ENCODE assay signal across 8 cellular contexts in the genomic region with DNA sequence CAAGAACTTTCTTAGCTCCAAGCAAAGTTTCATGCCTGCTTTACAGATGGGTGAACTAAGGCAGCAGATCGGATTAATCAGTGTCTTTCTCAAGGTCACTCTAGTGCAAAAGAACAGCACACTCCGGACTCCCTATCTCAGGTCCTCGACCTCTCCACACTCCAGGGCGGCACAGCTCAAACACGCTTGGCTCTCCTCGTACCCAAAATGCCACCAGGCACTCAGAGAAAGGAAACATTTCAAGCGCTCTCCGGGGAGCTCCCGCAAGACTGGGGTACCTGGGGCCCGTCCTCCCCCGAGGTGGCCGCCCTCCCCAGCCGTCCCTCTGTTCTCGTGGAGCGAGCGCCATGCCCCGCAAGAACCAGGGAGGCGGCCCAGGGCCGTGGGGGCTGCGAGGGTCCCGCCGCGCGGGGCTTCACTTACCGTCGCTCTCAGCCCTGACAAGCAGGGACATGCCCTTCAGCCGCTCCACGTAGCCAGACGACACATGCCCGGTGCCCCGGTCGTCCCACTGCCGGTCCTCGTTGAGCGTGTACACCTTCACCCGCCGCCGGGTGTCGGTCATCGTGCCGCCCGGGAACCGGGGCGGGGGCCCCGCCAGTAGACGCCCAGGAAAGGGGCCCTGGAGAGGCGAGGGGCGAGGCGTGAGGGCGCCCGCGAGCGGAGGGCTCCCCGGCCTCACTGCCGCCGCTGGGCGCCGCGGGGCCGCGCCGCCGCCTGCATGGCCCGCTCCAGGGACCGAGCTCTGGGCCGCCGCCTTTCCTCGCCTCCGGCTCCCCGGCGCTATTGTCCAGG. TPM values are rescaled to one million over a fixed set of nuclear protein-coding genes. Genes with fewer than 3 reads are reported as not detected.
DNase-seq lines count a peak whose midpoint lies in the region; ATAC-seq and TF ChIP-seq lines count a peak whose summit lies in the region.

No MANE protein-coding gene starts in this region.

- H3K4me3 ChIP-seq in GM12864 (ENCODE audit: low read depth, low read length) (peak overlapping the region; percentile 95), endocrine pancreas (ENCODE audit: control insufficient read depth, insufficient read depth, low read length) (peak overlapping the region; percentile 99), mucosa of descending colon (peak overlapping the region; percentile 96)

- peaks cover 19% of the 10 kb centered on the region for H3K36me3 Mint-ChIP-seq in HFFc6 (ENCODE audit: low read depth)
- peaks cover 45% of the 10 kb centered on the region for H3K36me3 Mint-ChIP-seq in activated CD8-positive, alpha-beta T cell treated with anti-CD3 and anti-CD28 coated beads, Interleukin-2, amount 10 ng/mL, durations not matched to agents 7 days and 5 days (ENCODE audit: low read depth)
- peaks cover 59% of the 10 kb centered on the region for H3K36me3 Mint-ChIP-seq in stimulated activated effector memory CD8-positive, alpha-beta T cell treated with anti-CD3 and anti-CD28 coated beads, Interleukin-12 subunit alpha, Interleukin-12 subunit beta, amount 100 ng/mL, for 72 hours

- H3K9me3 ChIP-seq in endocrine pancreas (ENCODE audit: control insufficient read depth, low read length): no peaks in the 10 kb centered on the region
- no peaks in the 10 kb centered on the region for H3K9me3 ChIP-seq in mucosa of descending colon

- H3K27me3 ChIP-seq in endocrine pancreas (ENCODE audit: control insufficient read depth, insufficient read depth, low read length): no peaks in the 10 kb centered on the region

- TF ChIP-seq CTCF in GM12864 (IDR thresholded peaks at IDR 0.05; ENCODE audit: low read depth, low read length, missing control alignments) (no peak), HFFc6 (IDR thresholded peaks at IDR 0.05) (no peak; the same call in 1 of the 2 replicates), mucosa of descending colon (IDR thresholded peaks at IDR 0.05) (no peak)

- peak overlapping the region; percentile 92 for H3K27ac Mint-ChIP-seq in HFFc6
- peak overlapping the region; percentile 100 for H3K27ac Mint-ChIP-seq in activated CD8-positive, alpha-beta T cell treated with anti-CD3 and anti-CD28 coated beads, Interleukin-2, amount 10 ng/mL, durations not matched to agents 7 days and 5 days
- H3K27ac Mint-ChIP-seq in stimulated activated effector memory CD8-positive, alpha-beta T cell treated with anti-CD3 and anti-CD28 coated beads, Interleukin-12 subunit alpha, Interleukin-12 subunit beta, amount 100 ng/mL, for 72 hours: peak overlapping the region; percentile 100

- intact Hi-C loops in mucosa of descending colon (cut with DNase I, micrococcal nuclease): no loop called here

- peaks cover 21% of the 10 kb centered on the region for H3K4me1 Mint-ChIP-seq in HFFc6 (ENCODE audit: low read depth)
- peaks cover 30% of the 10 kb centered on the region for H3K4me1 Mint-ChIP-seq in activated CD8-positive, alpha-beta T cell treated with anti-CD3 and anti-CD28 coated beads, Interleukin-2, amount 10 ng/mL, durations not matched to agents 7 days and 5 days (ENCODE audit: low read depth)
- H3K4me1 Mint-ChIP-seq in stimulated activated effector memory CD8-positive, alpha-beta T cell treated with anti-CD3 and anti-CD28 coated beads, Interleukin-12 subunit alpha, Interleukin-12 subunit beta, amount 100 ng/mL, for 72 hours: peaks cover 18% of the 10 kb centered on the region

- POLR2A ChIA-PET in activated CD8-positive, alpha-beta T cell treated with anti-CD3 and anti-CD28 coated beads, Interleukin-2, amount 10 ng/mL, durations not matched to agents 7 days and 5 days (lab: Charles Lee): interaction anchor here (0.6 to 2.5 kb wide), 25 partner anchors 8 to 609 kb away, joined by 3 to 14 read pairs (median 4); partner anchors contain the start of gene TRIP11

- ATAC-seq in activated CD8-positive, alpha-beta T cell treated with anti-CD3 and anti-CD28 coated beads, Interleukin-2, amount 10 ng/mL, durations not matched to agents 7 days and 5 days: peak; percentile 3
- ATAC-seq in mucosa of descending colon: peak; percentile 13
- ATAC-seq in stimulated activated effector memory CD8-positive, alpha-beta T cell treated with anti-CD3 and anti-CD28 coated beads, Interleukin-12 subunit alpha, Interleukin-12 subunit beta, amount 100 ng/mL, for 72 hours: peak; percentile 9

- H3K27me3 Mint-ChIP-seq in HFFc6 (ENCODE audit: insufficient read depth): peaks cover 3% of the 10 kb centered on the region
- H3K27me3 Mint-ChIP-seq in activated CD8-positive, alpha-beta T cell treated with anti-CD3 and anti-CD28 coated beads, Interleukin-2, amount 10 ng/mL, durations not matched to agents 7 days and 5 days (ENCODE audit: low read depth): peaks cover 3% of the 10 kb centered on the region

- CTCF ChIA-PET in activated CD8-positive, alpha-beta T cell treated with anti-CD3 and anti-CD28 coated beads, Interleukin-2, amount 10 ng/mL, durations not matched to agents 7 days and 5 days (lab: Charles Lee): interaction anchor here (0.6 to 1.8 kb wide), 5 partner anchors 25 to 598 kb away, joined by 3 to 4 read pairs (median 4); no protein-coding TSS in a partner anchor

- H3K9ac ChIP-seq in endocrine pancreas (ENCODE audit: control insufficient read depth, insufficient read depth, low read length): peak overlapping the region; percentile 84

- no peaks in the 10 kb centered on the region for H3K9me3 Mint-ChIP-seq in HFFc6
- no peaks in the 10 kb centered on the region for H3K9me3 Mint-ChIP-seq in activated CD8-positive, alpha-beta T cell treated with anti-CD3 and anti-CD28 coated beads, Interleukin-2, amount 10 ng/mL, durations not matched to agents 7 days and 5 days (ENCODE audit: insufficient read depth)
- no peaks in the 10 kb centered on the region for H3K9me3 Mint-ChIP-seq in stimulated activated effector memory CD8-positive, alpha-beta T cell treated with anti-CD3 and anti-CD28 coated beads, Interleukin-12 subunit alpha, Interleukin-12 subunit beta, amount 100 ng/mL, for 72 hours

- no peak for DNase-seq in GM12864 (ENCODE audit: low read depth)
- DNase-seq in HFFc6: no peak
- peak; percentile 22 for DNase-seq in NCI-H1105 treated with DMSO at 0.1 percent for 48 hours (lab: John Stamatoyannopoulos, UW)
- DNase-seq in activated CD8-positive, alpha-beta T cell treated with anti-CD3 and anti-CD28 coated beads, Interleukin-2, amount 10 ng/mL, durations not matched to agents 7 days and 5 days: peak; percentile 46
- peak; percentile 47 to 70 (median 69) for DNase-seq in mucosa of descending colon
- DNase-seq in stimulated activated effector memory CD8-positive, alpha-beta T cell treated with anti-CD3 and anti-CD28 coated beads, Interleukin-12 subunit alpha, Interleukin-12 subunit beta, amount 100 ng/mL, for 72 hours (ENCODE audit: low spot score in 2 of 2): peak; percentile 40 to 82
- DNase-seq in AML-193 (lab: John Stamatoyannopoulos, UW): no peak

- H3K36me3 ChIP-seq in endocrine pancreas (ENCODE audit: control insufficient read depth, insufficient read depth, low read length): no peaks in the 10 kb centered on the region
- no peaks in the 10 kb centered on the region for H3K36me3 ChIP-seq in mucosa of descending colon (ENCODE audit: low read depth)

- peak overlapping the region; percentile 98 for H3K4me3 Mint-ChIP-seq in HFFc6
- peak overlapping the region; percentile 100 for H3K4me3 Mint-ChIP-seq in activated CD8-positive, alpha-beta T cell treated with anti-CD3 and anti-CD28 coated beads, Interleukin-2, amount 10 ng/mL, durations not matched to agents 7 days and 5 days
- peak overlapping the region; percentile 96 for H3K4me3 Mint-ChIP-seq in stimulated activated effector memory CD8-positive, alpha-beta T cell treated with anti-CD3 and anti-CD28 coated beads, Interleukin-12 subunit alpha, Interleukin-12 subunit beta, amount 100 ng/mL, for 72 hours

- H3K4me1 ChIP-seq in endocrine pancreas (ENCODE audit: control insufficient read depth, insufficient read depth, low read length) (peaks cover 6% of the 10 kb centered on the region), mucosa of descending colon (ENCODE audit: low read depth) (peaks cover 22% of the 10 kb centered on the region)

RNA-seq across cellular contexts. Expression of gene PPP4R3A, which starts 0.8 kb away (rescaled TPM):
- total RNA-seq in HFFc6 (2021; fragmentation: NEBNext Ultra II Directional; extraction: Animal tissue kit (Norgen Biotek cat#: 25700)): 10 to 100 TPM; 49.0 to 55.6 (median 53.3) TPM
- 100 to 1,000 TPM; 121 to 129 TPM for total RNA-seq in activated CD8-positive, alpha-beta T cell treated with anti-CD3 and anti-CD28 coated beads, Interleukin-2, amount 10 ng/mL, durations not matched to agents 7 days and 5 days
- 100 to 1,000 TPM in 2 of 3 donors, 10 to 100 TPM in 1; 85.6 to 116 (median 115) TPM for total RNA-seq in mucosa of descending colon

Comparison
In these comparisons a context has a peak if more than half of its experiments do, and no peak if none do; other contexts are left out.
1. DNase-seq: peak in NCI-H1105 treated with DMSO at 0.1 percent for 48 hours (single experiment), activated CD8-positive, alpha-beta T cell treated with anti-CD3 and anti-CD28 coated beads, Interleukin-2, amount 10 ng/mL, durations not matched to agents 7 days and 5 days (single experiment), mucosa of descending colon (3 of 3) and stimulated activated effector memory CD8-positive, alpha-beta T cell treated with anti-CD3 and anti-CD28 coated beads, Interleukin-12 subunit alpha, Interleukin-12 subunit beta, amount 100 ng/mL, for 72 hours (2 of 2); none in GM12864 (single experiment), HFFc6 (single experiment) and AML-193 (0 of 2).
2. Peak in every context shown above with its lines, with median percentiles within 50 percentile points of each other: H3K4me3 ChIP-seq, H3K27ac Mint-ChIP-seq, H3K4me3 Mint-ChIP-seq and ATAC-seq.